ENCODE assay signal across 28 cellular contexts in genomic region chr21:14972678-14973077, GRCh38.
"Had no signal": no experiment of that assay in that cellular context is flagged by ENCODE, and none has a peak within 500 bp of the region (broad histone marks: within the 10 kb centered on the region; RNA-seq: fewer than 3 reads in every experiment).

No MANE protein-coding gene starts in this region.

- H3K9me3 Mint-ChIP-seq: dendritic cell treated with granulocyte-macrophage colony-stimulating factor and Interleukin-4, amounts not matched to agents 40 ng/mL and 50 ng/mL, for 4 days; effector memory CD8-positive, alpha-beta T cell had no signal

- ATAC-seq: effector memory CD8-positive, alpha-beta T cell; esophagus mucosa; foreskin keratinocyte; gastrocnemius medialis; gastroesophageal sphincter; heart left ventricle; heart right ventricle had no signal

- H3K36me3 ChIP-seq: colonic mucosa had no signal

- H3K27ac Mint-ChIP-seq: dendritic cell treated with granulocyte-macrophage colony-stimulating factor and Interleukin-4, amounts not matched to agents 40 ng/mL and 50 ng/mL, for 4 days; effector memory CD8-positive, alpha-beta T cell; endodermal cell had no signal

- H3K4me1 ChIP-seq: colonic mucosa, esophagus squamous epithelium had no signal

- H3K9me3 ChIP-seq: colonic mucosa, esophagus muscularis mucosa, esophagus squamous epithelium, gastrocnemius medialis, gastroesophageal sphincter, heart left ventricle, heart right ventricle had no signal

- DNase-seq: colonic mucosa; cortex of kidney; dermis blood vessel endothelial cell; dorsolateral prefrontal cortex; effector CD4-positive, alpha-beta T cell; effector CD8-positive, alpha-beta T cell; effector memory CD4-positive, alpha-beta T cell; effector memory CD8-positive, alpha-beta T cell; endodermal cell; erythroblast; esophagus squamous epithelium; foreskin fibroblast; foreskin keratinocyte; foreskin melanocyte; gastrocnemius medialis; glutamatergic neuron; head of caudate nucleus; heart left ventricle; heart right ventricle had no signal

- FAIRE-seq: endometrium, endothelial cell of umbilical vein, frontal cortex had no signal

- H3K4me3 Mint-ChIP-seq: dendritic cell treated with granulocyte-macrophage colony-stimulating factor and Interleukin-4, amounts not matched to agents 40 ng/mL and 50 ng/mL, for 4 days; effector memory CD8-positive, alpha-beta T cell; endodermal cell had no signal

- H3K27me3 ChIP-seq: colonic mucosa, dorsolateral prefrontal cortex, esophagus muscularis mucosa, esophagus squamous epithelium, foreskin keratinocyte, gastrocnemius medialis, gastroesophageal sphincter, heart left ventricle, heart right ventricle had no signal

- H3K4me3 ChIP-seq: colonic mucosa, coronary artery, dorsolateral prefrontal cortex, esophagus muscularis mucosa, esophagus squamous epithelium, gastrocnemius medialis, gastroesophageal sphincter, heart left ventricle, heart right ventricle had no signal

- H3K27me3 Mint-ChIP-seq: dendritic cell treated with granulocyte-macrophage colony-stimulating factor and Interleukin-4, amounts not matched to agents 40 ng/mL and 50 ng/mL, for 4 days; effector memory CD8-positive, alpha-beta T cell had no signal

- H3K27ac ChIP-seq: colonic mucosa, coronary artery, epithelial cell of prostate, esophagus muscularis mucosa, esophagus squamous epithelium, foreskin keratinocyte, gastrocnemius medialis, gastroesophageal sphincter, heart left ventricle, heart right ventricle had no signal
